In the genomic region with DNA sequence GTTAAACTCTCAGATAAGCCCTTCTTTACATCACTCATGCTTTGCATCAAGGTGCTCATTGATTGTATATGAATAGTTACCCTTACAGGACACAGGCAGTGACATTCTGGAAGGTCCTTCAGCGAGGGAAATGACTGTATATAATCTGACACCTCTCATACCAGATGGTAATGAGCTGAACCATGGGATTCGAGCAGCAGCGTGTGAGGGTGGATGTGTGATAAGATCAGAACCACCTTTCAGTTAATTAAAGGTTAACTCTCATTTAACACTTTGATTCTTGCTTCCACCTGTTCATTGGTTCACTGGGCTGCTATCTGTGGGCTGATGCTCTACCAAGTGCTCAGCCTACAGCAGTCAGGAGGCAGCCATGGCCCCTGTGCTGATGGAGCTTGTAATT, we compare ENCODE assay signal across 1 cellular context.
TF ChIP-seq lines count a peak whose summit lies in the region.

No MANE protein-coding gene starts in this region.

TF ChIP-seq in HepG2, 621 proteins besides CTCF, POLR2A, EP300 and RAD21 (continued from another document):
- TF ChIP-seq, protein P1, sequence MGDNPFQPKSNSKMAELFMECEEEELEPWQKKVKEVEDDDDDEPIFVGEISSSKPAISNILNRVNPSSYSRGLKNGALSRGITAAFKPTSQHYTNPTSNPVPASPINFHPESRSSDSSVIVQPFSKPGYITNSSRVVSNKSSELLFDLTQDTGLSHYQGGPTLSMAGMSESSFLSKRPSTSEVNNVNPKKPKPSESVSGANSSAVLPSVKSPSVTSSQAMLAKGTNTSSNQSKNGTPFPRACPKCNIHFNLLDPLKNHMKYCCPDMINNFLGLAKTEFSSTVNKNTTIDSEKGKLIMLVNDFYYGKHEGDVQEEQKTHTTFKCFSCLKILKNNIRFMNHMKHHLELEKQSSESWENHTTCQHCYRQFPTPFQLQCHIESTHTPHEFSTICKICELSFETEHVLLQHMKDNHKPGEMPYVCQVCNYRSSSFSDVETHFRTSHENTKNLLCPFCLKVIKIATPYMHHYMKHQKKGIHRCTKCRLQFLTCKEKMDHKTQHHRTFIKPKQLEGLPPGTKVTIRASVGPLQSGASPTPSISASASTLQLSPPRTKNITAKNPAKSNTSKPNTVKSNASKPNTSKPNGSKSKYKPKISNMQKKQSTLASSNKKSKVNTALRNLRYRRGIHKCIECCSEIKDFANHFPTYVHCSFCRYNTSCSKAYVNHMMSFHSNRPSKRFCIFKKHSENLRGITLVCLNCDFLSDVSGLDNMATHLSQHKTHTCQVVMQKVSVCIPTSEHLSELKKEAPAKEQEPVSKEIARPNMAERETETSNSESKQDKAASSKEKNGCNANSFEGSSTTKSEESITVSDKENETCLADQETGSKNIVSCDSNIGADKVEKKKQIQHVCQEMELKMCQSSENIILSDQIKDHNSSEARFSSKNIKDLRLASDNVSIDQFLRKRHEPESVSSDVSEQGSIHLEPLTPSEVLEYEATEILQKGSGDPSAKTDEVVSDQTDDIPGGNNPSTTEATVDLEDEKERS (CRISPR knock-in tag; IDR thresholded peaks at IDR 0.05): 0 out of 2 replicates have a peak, but pooled peaks have one; percentile 38
- TF ChIP-seq ZNF160 (CRISPR knock-in tag; IDR thresholded peaks at IDR 0.05) (no peak), CBX2 (IDR thresholded peaks at IDR 0.05; ENCODE audit: low read depth, low read length) (no peak), CBX2 (CRISPR knock-in tag; IDR thresholded peaks at IDR 0.05; ENCODE audit: low read depth) (no peak), SRSF1 (optimal IDR thresholded peaks at IDR 0.05; ENCODE audit: low read depth, low read length) (no peak), SRY (CRISPR knock-in tag; IDR thresholded peaks at IDR 0.05) (no peak), ZNF589 (CRISPR knock-in tag; conservative IDR thresholded peaks at IDR 0.05) (no peak), TGIF2 (CRISPR knock-in tag; IDR thresholded peaks at IDR 0.05) (no peak), KDM2A (CRISPR knock-in tag; IDR thresholded peaks at IDR 0.05; ENCODE audit: borderline replicate concordance, low read depth) (no peak), ZNF563 (CRISPR knock-in tag; IDR thresholded peaks at IDR 0.05) (no peak)
